ENCODE assay signal across 1 cellular context in genomic region chr1:53838654-53838974, GRCh38.
TF ChIP-seq lines count a peak whose summit lies in the region.

No MANE protein-coding gene starts in this region.

TF ChIP-seq in H1, 55 proteins besides CTCF, POLR2A, EP300 and RAD21:
- no peak for TF ChIP-seq TAF7 (optimal IDR thresholded peaks at IDR 0.05; ENCODE audit: borderline replicate concordance, low read depth, low read length)
- TF ChIP-seq EZH2 (IDR thresholded peaks at IDR 0.05; ENCODE audit: low read depth, low read length, severe bottlenecking): no peak
- TF ChIP-seq CEBPB (IDR thresholded peaks at IDR 0.05; ENCODE audit: low read depth, low read length): no peak
- TF ChIP-seq RXRA (IDR thresholded peaks at IDR 0.05; ENCODE audit: insufficient read depth, low read depth, low read length): no peak
- no peak for TF ChIP-seq KDM4A (IDR thresholded peaks at IDR 0.05; ENCODE audit: low read depth, low read length, severe bottlenecking)
- TF ChIP-seq NANOG (IDR thresholded peaks at IDR 0.05; ENCODE audit: insufficient read depth, low read depth, low read length, poor library complexity, severe bottlenecking): no peak
- TF ChIP-seq CHD2 (IDR thresholded peaks at IDR 0.05; ENCODE audit: low read length): no peak
- TF ChIP-seq POU5F1 (IDR thresholded peaks at IDR 0.05; ENCODE audit: low read depth, low read length): no peak
- TF ChIP-seq KDM1A (IDR thresholded peaks at IDR 0.05; ENCODE audit: borderline replicate concordance, low read length): no peak
- no peak for TF ChIP-seq SUZ12 (IDR thresholded peaks at IDR 0.05; ENCODE audit: low read length)
TF ChIP-seq in H1: peak in this region for 0.
